Comparison of ENCODE assay signal across 8 cellular contexts in genomic region chr9:33597391-33597790, GRCh38.
DNase-seq lines count a peak whose midpoint lies in the region; ATAC-seq and TF ChIP-seq lines count a peak whose summit lies in the region.
"Not testable (repeated sequence)": the region's sequence is repeated elsewhere in the genome, so short reads cannot be mapped to it uniquely, and the experiment has no call there.

No MANE protein-coding gene starts in this region.

- not testable (repeated sequence) for H3K4me2 ChIP-seq in DND-41 (ENCODE audit: insufficient read depth, low read length); neural progenitor cell

- not testable (repeated sequence) for H3F3A ChIP-seq in neural progenitor cell (ENCODE audit: low read depth)

- H3K9me3 ChIP-seq in CD4-positive, CD25-positive, alpha-beta regulatory T cell (ENCODE audit: control insufficient read depth in 2 of 2, low read length in 2 of 2); DND-41 (ENCODE audit: insufficient read depth, low read length, severe bottlenecking); neural progenitor cell (ENCODE audit: low read depth): not testable (repeated sequence)

- CTCF ChIA-PET in activated CD4-positive, alpha-beta memory T cell treated with anti-CD3 and anti-CD28 coated beads for 36 hours (lab: Charles Lee): not testable (repeated sequence)

- not testable (repeated sequence) for H2AFZ ChIP-seq in DND-41 (ENCODE audit: low read depth, low read length); neural progenitor cell (replicated peaks)

- not testable (repeated sequence) for ATAC-seq in CD4-positive, CD25-positive, alpha-beta regulatory T cell (ENCODE audit: low read depth in 2 of 2); activated T-helper 17 cell treated with anti-CD3 and anti-CD28 coated beads, Interleukin-2, amount 50 U/mL, for 72 hours (replicated peaks)
- ATAC-seq in DND-41 (ENCODE audit: insufficient read depth, low read depth): peak; percentile 37; the same call in 1 of the 3 replicates

- H4K20me1 ChIP-seq in DND-41 (ENCODE audit: insufficient read depth, low read length); neural progenitor cell (ENCODE audit: low read depth): not testable (repeated sequence)

- H3K9ac ChIP-seq in DND-41 (ENCODE audit: low read depth, low read length); neural progenitor cell: not testable (repeated sequence)

- not testable (repeated sequence) for H3K4me1 ChIP-seq in CD4-positive, CD25-positive, alpha-beta regulatory T cell (ENCODE audit: control insufficient read depth, insufficient read depth, low read length, poor library complexity, severe bottlenecking); neural progenitor cell
- H3K4me1 ChIP-seq in DND-41 (ENCODE audit: insufficient read depth, low read length): peaks cover 17% of the 10 kb centered on the region

- H3K79me2 ChIP-seq in DND-41 (ENCODE audit: insufficient read depth, low read length); neural progenitor cell (ENCODE audit: low read depth): not testable (repeated sequence)

- DNase-seq in CD4-positive, CD25-positive, alpha-beta regulatory T cell: peak in 2 of 3 donors; percentile 10 to 62
- DNase-seq in DND-41 (peak; percentile 30), erythroblast (lab: John Stamatoyannopoulos, UW) (peak; percentile 11 to 34)
- DNase-seq in T-helper 2 cell treated with Interferon-gamma antibody and Interleukin-4, amounts not matched to agents 5 μg/mL and 100 μg/mL, for 36 hours (ENCODE audit: low spot score): peak; percentile 27
- not testable (repeated sequence) for DNase-seq in activated CD4-positive, alpha-beta memory T cell treated with anti-CD3 and anti-CD28 coated beads for 36 hours; neural progenitor cell (ENCODE audit: low spot score)

- not testable (repeated sequence) for H3K27me3 ChIP-seq in CD4-positive, CD25-positive, alpha-beta regulatory T cell (ENCODE audit: control insufficient read depth, insufficient read depth, low read length); DND-41 (ENCODE audit: insufficient read depth, low read length, poor library complexity); neural progenitor cell

- peak overlapping the region in 3 of 4 donors; percentile 1 to 72 (median 61) for H3K4me3 Mint-ChIP-seq in CD4-positive, CD25-positive, alpha-beta regulatory T cell
- peak overlapping the region; percentile 44 for H3K4me3 Mint-ChIP-seq in T-helper 2 cell treated with Interferon-gamma antibody and Interleukin-4, amounts not matched to agents 5 μg/mL and 100 μg/mL, for 36 hours
- H3K4me3 Mint-ChIP-seq in activated CD4-positive, alpha-beta memory T cell treated with anti-CD3 and anti-CD28 coated beads for 36 hours; neural progenitor cell: not testable (repeated sequence)
- peak overlapping the region; percentile 5 for H3K4me3 Mint-ChIP-seq in activated T-helper 17 cell treated with anti-CD3 and anti-CD28 coated beads, Interleukin-2, amount 50 U/mL, for 72 hours
- H3K4me3 Mint-ChIP-seq in activated naive CD8-positive, alpha-beta T cell: peak overlapping the region; percentile 18

- POLR2A ChIA-PET in activated CD4-positive, alpha-beta memory T cell treated with anti-CD3 and anti-CD28 coated beads for 36 hours (lab: Charles Lee): not testable (repeated sequence)

- H3K4me1 Mint-ChIP-seq in CD4-positive, CD25-positive, alpha-beta regulatory T cell; activated CD4-positive, alpha-beta memory T cell treated with anti-CD3 and anti-CD28 coated beads for 36 hours (ENCODE audit: low read depth); activated T-helper 17 cell treated with anti-CD3 and anti-CD28 coated beads, Interleukin-2, amount 50 U/mL, for 72 hours; activated naive CD8-positive, alpha-beta T cell (ENCODE audit: low read depth); neural progenitor cell: not testable (repeated sequence)
- H3K4me1 Mint-ChIP-seq in T-helper 2 cell treated with Interferon-gamma antibody and Interleukin-4, amounts not matched to agents 5 μg/mL and 100 μg/mL, for 36 hours (ENCODE audit: low read depth): peaks cover 15% of the 10 kb centered on the region

- TF ChIP-seq CTCF in DND-41 (IDR thresholded peaks at IDR 0.05; ENCODE audit: borderline replicate concordance, extremely low read depth, low read length, poor library complexity, severe bottlenecking); neural progenitor cell (IDR thresholded peaks at IDR 0.05): not testable (repeated sequence)

- H3K4me3 ChIP-seq in CD4-positive, CD25-positive, alpha-beta regulatory T cell (ENCODE audit: low read depth, low read length); DND-41 (ENCODE audit: low read depth in 1 of 2, low read length in 2 of 2); neural progenitor cell: not testable (repeated sequence)

- H3K36me3 Mint-ChIP-seq in CD4-positive, CD25-positive, alpha-beta regulatory T cell; T-helper 2 cell treated with Interferon-gamma antibody and Interleukin-4, amounts not matched to agents 5 μg/mL and 100 μg/mL, for 36 hours (ENCODE audit: low read depth); activated CD4-positive, alpha-beta memory T cell treated with anti-CD3 and anti-CD28 coated beads for 36 hours; activated T-helper 17 cell treated with anti-CD3 and anti-CD28 coated beads, Interleukin-2, amount 50 U/mL, for 72 hours (ENCODE audit: low read depth); activated naive CD8-positive, alpha-beta T cell; neural progenitor cell: not testable (repeated sequence)

- not testable (repeated sequence) for H3K36me3 ChIP-seq in CD4-positive, CD25-positive, alpha-beta regulatory T cell (ENCODE audit: control insufficient read depth, insufficient read depth, low read length); DND-41 (ENCODE audit: insufficient read depth, low read length); neural progenitor cell

- H3K27ac Mint-ChIP-seq in CD4-positive, CD25-positive, alpha-beta regulatory T cell: peak overlapping the region; percentile 53 to 93 (median 76)
- peak overlapping the region; percentile 87 for H3K27ac Mint-ChIP-seq in T-helper 2 cell treated with Interferon-gamma antibody and Interleukin-4, amounts not matched to agents 5 μg/mL and 100 μg/mL, for 36 hours
- H3K27ac Mint-ChIP-seq in activated CD4-positive, alpha-beta memory T cell treated with anti-CD3 and anti-CD28 coated beads for 36 hours: peak overlapping the region; percentile 47
- H3K27ac Mint-ChIP-seq in activated T-helper 17 cell treated with anti-CD3 and anti-CD28 coated beads, Interleukin-2, amount 50 U/mL, for 72 hours: peak overlapping the region; percentile 32
- peak overlapping the region; percentile 72 for H3K27ac Mint-ChIP-seq in activated naive CD8-positive, alpha-beta T cell
- H3K27ac Mint-ChIP-seq in neural progenitor cell: peak overlapping the region; percentile 44

- intact Hi-C loops in activated CD4-positive, alpha-beta memory T cell treated with anti-CD3 and anti-CD28 coated beads for 36 hours (cut with micrococcal nuclease): not testable (repeated sequence)

- not testable (repeated sequence) for TF ChIP-seq POLR2A in erythroblast (IDR thresholded peaks at IDR 0.05; ENCODE audit: low read length)

- H3K27me3 Mint-ChIP-seq in CD4-positive, CD25-positive, alpha-beta regulatory T cell; T-helper 2 cell treated with Interferon-gamma antibody and Interleukin-4, amounts not matched to agents 5 μg/mL and 100 μg/mL, for 36 hours (ENCODE audit: low read depth); activated CD4-positive, alpha-beta memory T cell treated with anti-CD3 and anti-CD28 coated beads for 36 hours; activated T-helper 17 cell treated with anti-CD3 and anti-CD28 coated beads, Interleukin-2, amount 50 U/mL, for 72 hours; activated naive CD8-positive, alpha-beta T cell; neural progenitor cell (ENCODE audit: insufficient read depth, low read depth): not testable (repeated sequence)

- not testable (repeated sequence) for H3K9me3 Mint-ChIP-seq in CD4-positive, CD25-positive, alpha-beta regulatory T cell; T-helper 2 cell treated with Interferon-gamma antibody and Interleukin-4, amounts not matched to agents 5 μg/mL and 100 μg/mL, for 36 hours; activated CD4-positive, alpha-beta memory T cell treated with anti-CD3 and anti-CD28 coated beads for 36 hours; activated T-helper 17 cell treated with anti-CD3 and anti-CD28 coated beads, Interleukin-2, amount 50 U/mL, for 72 hours; activated naive CD8-positive, alpha-beta T cell (ENCODE audit: low read depth); neural progenitor cell

- H3K27ac ChIP-seq in CD4-positive, CD25-positive, alpha-beta regulatory T cell (ENCODE audit: insufficient read depth, low read length, poor library complexity, severe bottlenecking); neural progenitor cell: not testable (repeated sequence)
- H3K27ac ChIP-seq in DND-41 (ENCODE audit: low read length): peak overlapping the region; percentile 32

Comparison
In these comparisons a context has a peak if more than half of its experiments do, and no peak if none do; other contexts are left out.
1. H3K27ac Mint-ChIP-seq: peak in every context shown above with its lines; median percentile 87 in T-helper 2 cell treated with Interferon-gamma antibody and Interleukin-4, amounts not matched to agents 5 μg/mL and 100 μg/mL, for 36 hours; 76 in CD4-positive, CD25-positive, alpha-beta regulatory T cell; 72 in activated naive CD8-positive, alpha-beta T cell; 47 in activated CD4-positive, alpha-beta memory T cell treated with anti-CD3 and anti-CD28 coated beads for 36 hours; 44 in neural progenitor cell; 32 in activated T-helper 17 cell treated with anti-CD3 and anti-CD28 coated beads, Interleukin-2, amount 50 U/mL, for 72 hours.